7 cellular contexts compared by ENCODE assay signal in genomic region chr16:22948603-22949368, GRCh38.
DNase-seq lines count a peak whose midpoint lies in the region; ATAC-seq and TF ChIP-seq lines count a peak whose summit lies in the region.

No MANE protein-coding gene starts in this region.

- ATAC-seq in T-helper 17 cell (peak; percentile 54), GM18870 (IDR thresholded peaks at IDR 0.05; ENCODE audit: unreplicated experiment) (no peak)

- H3K4me1 Mint-ChIP-seq in T-helper 17 cell: peaks cover 7% of the 10 kb centered on the region

- no peak overlapping the region for H3K4me3 Mint-ChIP-seq in T-helper 17 cell

- H3K27ac Mint-ChIP-seq in T-helper 17 cell: no peak overlapping the region

- TF ChIP-seq CTCF in cardiac fibroblast (IDR thresholded peaks at IDR 0.05; ENCODE audit: low read depth, low read length): peak; percentile 61

- peak; percentile 70 for DNase-seq in GM03348 (ENCODE audit: low spot score)
- DNase-seq in Kasumi-1 (lab: John Stamatoyannopoulos, UW): peak; percentile 31 to 51
- DNase-seq in T-helper 17 cell: peak in 1 of 3 donors; percentile 31
- DNase-seq in cardiac fibroblast (ENCODE audit: low read depth in 2 of 2): peak; percentile 59 to 64
- DNase-seq in kidney tubule cell (ENCODE audit: low spot score): peak; percentile 69
- peak; percentile 61 to 71 for DNase-seq in stimulated activated CD4-positive, alpha-beta T cell treated with anti-CD3 and anti-CD28 coated beads, Interleukin-2, amount 100 ng/mL, for 24 hours

- no peak overlapping the region for H3K4me3 ChIP-seq in cardiac fibroblast (replicated peaks in 1 of 2; ENCODE audit: low read depth in 2 of 2, low read length in 2 of 2)

- H3K9me3 ChIP-seq in T-helper 17 cell (ENCODE audit: control insufficient read depth, low read length, poor library complexity, severe bottlenecking): no peaks in the 10 kb centered on the region

- H3K36me3 Mint-ChIP-seq in T-helper 17 cell (ENCODE audit: low read depth): no peaks in the 10 kb centered on the region

- peaks cover 74% of the 10 kb centered on the region for H3K27me3 Mint-ChIP-seq in T-helper 17 cell
